Comparison of ENCODE assay signal across 1 cellular context in the genomic region with DNA sequence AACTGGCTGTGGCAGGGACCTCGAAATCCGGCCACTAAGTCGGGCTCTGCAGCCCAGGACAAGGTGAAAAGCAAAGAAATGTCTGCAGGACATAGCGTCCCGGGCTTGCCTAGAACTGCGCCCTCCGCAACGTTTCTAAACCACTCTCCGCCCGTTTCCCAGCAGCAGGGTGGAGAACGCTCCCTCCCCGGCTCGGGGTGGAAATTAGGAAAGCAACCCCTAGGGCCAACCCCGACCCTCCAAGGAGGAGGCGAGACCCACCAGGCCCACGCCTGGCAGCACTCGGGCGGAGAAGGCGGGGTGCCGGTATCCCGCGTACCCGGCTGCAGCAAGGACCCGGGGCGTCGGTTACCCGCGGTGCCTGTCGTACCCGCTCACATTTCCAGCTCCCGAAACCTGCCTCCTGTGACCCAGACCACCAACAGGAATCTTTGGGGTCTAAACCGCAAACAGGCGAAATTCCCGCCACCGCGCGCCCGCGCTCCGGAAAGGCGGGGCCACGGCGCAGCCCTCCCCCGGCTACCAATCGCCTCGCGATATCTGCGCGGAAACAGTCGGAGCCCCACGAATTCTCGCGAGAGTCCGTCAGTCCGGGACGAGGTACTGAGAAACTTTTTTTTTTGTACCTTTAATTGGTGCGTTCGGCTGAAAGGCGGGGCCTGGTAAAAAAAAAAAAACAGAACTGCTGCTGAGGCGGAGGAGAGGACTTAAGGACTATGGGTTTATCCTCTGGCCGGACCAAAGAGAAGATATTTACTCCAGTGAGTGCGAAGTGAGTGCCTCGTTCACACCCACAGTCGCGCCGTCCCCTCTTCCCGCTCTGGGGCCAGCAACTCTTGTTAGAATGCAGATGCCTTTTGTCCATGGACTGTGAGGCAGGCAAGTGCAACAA.
TF ChIP-seq lines count a peak whose summit lies in the region.

A gene with protein sequence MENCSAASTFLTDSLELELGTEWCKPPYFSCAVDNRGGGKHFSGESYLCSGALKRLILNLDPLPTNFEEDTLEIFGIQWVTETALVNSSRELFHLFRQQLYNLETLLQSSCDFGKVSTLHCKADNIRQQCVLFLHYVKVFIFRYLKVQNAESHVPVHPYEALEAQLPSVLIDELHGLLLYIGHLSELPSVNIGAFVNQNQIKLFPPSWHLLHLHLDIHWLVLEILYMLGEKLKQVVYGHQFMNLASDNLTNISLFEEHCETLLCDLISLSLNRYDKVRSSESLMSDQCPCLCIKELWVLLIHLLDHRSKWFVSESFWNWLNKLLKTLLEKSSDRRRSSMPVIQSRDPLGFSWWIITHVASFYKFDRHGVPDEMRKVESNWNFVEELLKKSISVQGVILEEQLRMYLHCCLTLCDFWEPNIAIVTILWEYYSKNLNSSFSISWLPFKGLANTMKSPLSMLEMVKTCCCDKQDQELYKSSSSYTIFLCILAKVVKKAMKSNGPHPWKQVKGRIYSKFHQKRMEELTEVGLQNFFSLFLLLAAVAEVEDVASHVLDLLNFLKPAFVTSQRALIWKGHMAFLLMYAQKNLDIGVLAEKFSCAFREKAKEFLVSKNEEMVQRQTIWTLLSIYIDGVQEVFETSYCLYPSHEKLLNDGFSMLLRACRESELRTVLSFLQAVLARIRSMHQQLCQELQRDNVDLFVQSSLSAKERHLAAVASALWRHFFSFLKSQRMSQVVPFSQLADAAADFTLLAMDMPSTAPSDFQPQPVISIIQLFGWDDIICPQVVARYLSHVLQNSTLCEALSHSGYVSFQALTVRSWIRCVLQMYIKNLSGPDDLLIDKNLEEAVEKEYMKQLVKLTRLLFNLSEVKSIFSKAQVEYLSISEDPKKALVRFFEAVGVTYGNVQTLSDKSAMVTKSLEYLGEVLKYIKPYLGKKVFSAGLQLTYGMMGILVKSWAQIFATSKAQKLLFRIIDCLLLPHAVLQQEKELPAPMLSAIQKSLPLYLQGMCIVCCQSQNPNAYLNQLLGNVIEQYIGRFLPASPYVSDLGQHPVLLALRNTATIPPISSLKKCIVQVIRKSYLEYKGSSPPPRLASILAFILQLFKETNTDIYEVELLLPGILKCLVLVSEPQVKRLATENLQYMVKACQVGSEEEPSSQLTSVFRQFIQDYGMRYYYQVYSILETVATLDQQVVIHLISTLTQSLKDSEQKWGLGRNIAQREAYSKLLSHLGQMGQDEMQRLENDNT (minus strand): TSS at position 491 of the 892 bp plus-strand sequence. CDS start 739 bp downstream, outside the sequence.

TF ChIP-seq in K562, 482 proteins besides CTCF, POLR2A, EP300 and RAD21 (continued from another document and continues in another):
- TF ChIP-seq, protein P1, sequence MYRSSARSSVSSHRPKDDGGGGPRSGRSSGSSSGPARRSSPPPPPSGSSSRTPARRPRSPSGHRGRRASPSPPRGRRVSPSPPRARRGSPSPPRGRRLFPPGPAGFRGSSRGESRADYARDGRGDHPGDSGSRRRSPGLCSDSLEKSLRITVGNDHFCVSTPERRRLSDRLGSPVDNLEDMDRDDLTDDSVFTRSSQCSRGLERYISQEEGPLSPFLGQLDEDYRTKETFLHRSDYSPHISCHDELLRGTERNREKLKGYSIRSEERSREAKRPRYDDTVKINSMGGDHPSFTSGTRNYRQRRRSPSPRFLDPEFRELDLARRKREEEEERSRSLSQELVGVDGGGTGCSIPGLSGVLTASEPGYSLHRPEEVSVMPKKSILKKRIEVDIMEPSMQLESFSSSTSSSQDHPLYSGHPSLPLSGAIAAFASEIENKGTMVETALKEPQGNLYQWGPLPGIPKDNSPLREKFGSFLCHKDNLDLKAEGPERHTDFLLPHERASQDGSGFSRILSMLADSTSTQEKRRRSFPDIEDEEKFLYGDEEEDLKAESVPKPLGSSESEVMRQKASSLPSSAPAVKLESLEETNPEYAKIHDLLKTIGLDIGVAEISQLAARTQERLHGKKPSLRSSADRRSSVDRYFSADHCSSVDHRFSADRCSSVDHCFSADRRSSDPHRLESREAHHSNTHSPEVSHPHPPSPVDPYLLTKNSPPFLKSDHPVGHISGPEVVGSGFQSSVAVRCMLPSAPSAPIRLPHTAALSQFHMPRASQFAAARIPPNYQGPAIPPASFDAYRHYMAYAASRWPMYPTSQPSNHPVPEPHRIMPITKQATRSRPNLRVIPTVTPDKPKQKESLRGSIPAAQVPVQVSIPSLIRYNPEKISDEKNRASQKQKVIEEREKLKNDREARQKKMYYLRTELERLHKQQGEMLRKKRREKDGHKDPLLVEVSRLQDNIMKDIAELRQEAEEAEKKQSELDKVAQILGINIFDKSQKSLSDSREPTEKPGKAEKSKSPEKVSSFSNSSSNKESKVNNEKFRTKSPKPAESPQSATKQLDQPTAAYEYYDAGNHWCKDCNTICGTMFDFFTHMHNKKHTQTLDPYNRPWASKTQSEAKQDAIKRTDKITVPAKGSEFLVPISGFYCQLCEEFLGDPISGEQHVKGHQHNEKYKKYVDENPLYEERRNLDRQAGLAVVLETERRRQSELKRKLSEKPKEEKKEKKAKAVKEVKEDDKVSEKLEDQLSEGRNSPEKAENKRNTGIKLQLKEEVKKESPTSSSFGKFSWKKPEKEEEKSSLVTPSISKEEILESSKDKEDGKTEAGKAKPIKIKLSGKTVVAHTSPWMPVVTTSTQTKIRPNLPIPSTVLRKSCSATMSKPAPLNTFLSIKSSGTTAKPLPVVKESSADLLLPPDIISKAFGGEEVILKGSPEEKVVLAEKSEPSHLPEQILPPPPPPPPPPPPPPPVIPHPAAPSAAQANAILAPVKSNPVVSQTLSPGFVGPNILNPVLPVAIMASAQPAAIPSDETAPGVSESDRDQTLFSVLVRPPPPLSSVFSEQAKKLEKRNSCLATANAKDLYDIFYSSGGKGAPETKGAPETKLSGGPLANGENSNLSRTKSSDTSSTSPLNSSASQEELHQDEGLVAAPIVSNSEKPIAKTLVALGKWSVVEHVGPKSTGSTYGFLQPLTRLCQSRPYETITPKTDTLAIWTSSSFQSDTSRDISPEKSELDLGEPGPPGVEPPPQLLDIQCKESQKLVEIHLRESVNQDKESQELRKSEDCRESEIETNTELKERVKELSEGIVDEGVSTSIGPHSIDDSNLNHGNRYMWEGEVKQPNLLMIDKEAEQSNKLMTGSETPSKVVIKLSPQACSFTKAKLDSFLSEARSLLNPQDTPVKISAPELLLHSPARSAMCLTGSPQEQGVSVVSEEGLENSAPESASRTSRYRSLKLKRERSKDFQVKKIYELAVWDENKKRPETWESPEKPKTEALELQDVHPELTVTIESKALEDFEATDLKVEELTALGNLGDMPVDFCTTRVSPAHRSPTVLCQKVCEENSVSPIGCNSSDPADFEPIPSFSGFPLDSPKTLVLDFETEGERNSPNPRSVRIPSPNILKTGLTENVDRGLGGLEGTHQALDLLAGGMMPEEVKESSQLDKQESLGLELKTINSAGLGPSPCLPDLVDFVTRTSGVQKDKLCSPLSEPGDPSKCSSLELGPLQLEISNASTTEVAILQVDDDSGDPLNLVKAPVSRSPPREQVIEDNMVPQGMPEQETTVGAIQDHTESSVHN (IDR thresholded peaks at IDR 0.05; ENCODE audit: borderline replicate concordance in 1 of 2, low read depth in 1 of 2), result no peak
- TF ChIP-seq ZNF79 (CRISPR knock-in tag; IDR thresholded peaks at IDR 0.05; ENCODE audit: low read depth) (no peak), ELK3 (CRISPR knock-in tag; IDR thresholded peaks at IDR 0.05) (no peak), CHD1 (IDR thresholded peaks at IDR 0.05; ENCODE audit: low read length) (no peak), TCF3 (CRISPR knock-in tag; IDR thresholded peaks at IDR 0.05) (no peak), POLR2B (IDR thresholded peaks at IDR 0.05; ENCODE audit: low read depth, partially characterized antibody) (peak; percentile 54), CBFB (CRISPR knock-in tag; IDR thresholded peaks at IDR 0.05) (peak; percentile 88), CXXC5 (CRISPR knock-in tag; IDR thresholded peaks at IDR 0.05) (peak; percentile 92), KDM2B (CRISPR knock-in tag; IDR thresholded peaks at IDR 0.05) (no peak), ZNF57 (CRISPR knock-in tag; IDR thresholded peaks at IDR 0.05) (no peak), L3MBTL2 (IDR thresholded peaks at IDR 0.05) (peak; percentile 83), ZBTB33 (CRISPR knock-in tag; IDR thresholded peaks at IDR 0.05) (peak; percentile 46; the same call in 1 of the 2 replicates), SRSF3 (IDR thresholded peaks at IDR 0.05; ENCODE audit: insufficient read depth, low read length) (no peak), FOXA3 (CRISPR knock-in tag; conservative IDR thresholded peaks at IDR 0.05 in 1 of 2, IDR thresholded peaks at IDR 0.05 in 1 of 2) (0 out of 4 replicates have a peak, but pooled peaks of 1 of the 2 experiments have one; percentile 34), RBFOX2 (IDR thresholded peaks at IDR 0.05; ENCODE audit: low read depth, low read length) (peak; percentile 88), THRAP3 (IDR thresholded peaks at IDR 0.05; ENCODE audit: borderline replicate concordance) (no peak), STAG1 (CRISPR knock-in tag; IDR thresholded peaks at IDR 0.05; ENCODE audit: borderline replicate concordance) (no peak), MXI1 (IDR thresholded peaks at IDR 0.05; ENCODE audit: low read depth, low read length) (peak; percentile 48; the same call in 1 of the 2 replicates), KAT8 (IDR thresholded peaks at IDR 0.05; ENCODE audit: low read depth) (no peak), ZZZ3 (IDR thresholded peaks at IDR 0.05) (0 out of 2 replicates have a peak, but pooled peaks have one; percentile 71), NFXL1 (CRISPR knock-in tag; IDR thresholded peaks at IDR 0.05) (no peak), BCL6 (CRISPR knock-in tag; IDR thresholded peaks at IDR 0.05) (no peak), MAFF (IDR thresholded peaks at IDR 0.05; ENCODE audit: low read length) (peak; percentile 78; the same call in 1 of the 2 replicates), SMARCE1 (IDR thresholded peaks at IDR 0.05) (0 out of 2 replicates have a peak, but pooled peaks have one; percentile 14), SETDB1 (IDR thresholded peaks at IDR 0.05; ENCODE audit: low read length) (no peak), CBX1 (IDR thresholded peaks at IDR 0.05; ENCODE audit: low read depth) (0 out of 2 replicates have a peak, but pooled peaks have one; percentile 53), ZNF263 (CRISPR knock-in tag; IDR thresholded peaks at IDR 0.05; ENCODE audit: borderline replicate concordance) (no peak), MLLT1 (IDR thresholded peaks at IDR 0.05) (peak in 1 of 2 experiments; percentile 64; a peak in 1 of 4 replicates)
- TF ChIP-seq, protein P2, sequence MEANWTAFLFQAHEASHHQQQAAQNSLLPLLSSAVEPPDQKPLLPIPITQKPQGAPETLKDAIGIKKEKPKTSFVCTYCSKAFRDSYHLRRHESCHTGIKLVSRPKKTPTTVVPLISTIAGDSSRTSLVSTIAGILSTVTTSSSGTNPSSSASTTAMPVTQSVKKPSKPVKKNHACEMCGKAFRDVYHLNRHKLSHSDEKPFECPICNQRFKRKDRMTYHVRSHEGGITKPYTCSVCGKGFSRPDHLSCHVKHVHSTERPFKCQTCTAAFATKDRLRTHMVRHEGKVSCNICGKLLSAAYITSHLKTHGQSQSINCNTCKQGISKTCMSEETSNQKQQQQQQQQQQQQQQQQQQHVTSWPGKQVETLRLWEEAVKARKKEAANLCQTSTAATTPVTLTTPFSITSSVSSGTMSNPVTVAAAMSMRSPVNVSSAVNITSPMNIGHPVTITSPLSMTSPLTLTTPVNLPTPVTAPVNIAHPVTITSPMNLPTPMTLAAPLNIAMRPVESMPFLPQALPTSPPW (CRISPR knock-in tag; IDR thresholded peaks at IDR 0.05), result peak; percentile 83
- TF ChIP-seq, protein P3, sequence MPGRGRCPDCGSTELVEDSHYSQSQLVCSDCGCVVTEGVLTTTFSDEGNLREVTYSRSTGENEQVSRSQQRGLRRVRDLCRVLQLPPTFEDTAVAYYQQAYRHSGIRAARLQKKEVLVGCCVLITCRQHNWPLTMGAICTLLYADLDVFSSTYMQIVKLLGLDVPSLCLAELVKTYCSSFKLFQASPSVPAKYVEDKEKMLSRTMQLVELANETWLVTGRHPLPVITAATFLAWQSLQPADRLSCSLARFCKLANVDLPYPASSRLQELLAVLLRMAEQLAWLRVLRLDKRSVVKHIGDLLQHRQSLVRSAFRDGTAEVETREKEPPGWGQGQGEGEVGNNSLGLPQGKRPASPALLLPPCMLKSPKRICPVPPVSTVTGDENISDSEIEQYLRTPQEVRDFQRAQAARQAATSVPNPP (IDR thresholded peaks at IDR 0.05; ENCODE audit: borderline replicate concordance, insufficient read depth, insufficient read length), result no peak
- TF ChIP-seq, protein P4, sequence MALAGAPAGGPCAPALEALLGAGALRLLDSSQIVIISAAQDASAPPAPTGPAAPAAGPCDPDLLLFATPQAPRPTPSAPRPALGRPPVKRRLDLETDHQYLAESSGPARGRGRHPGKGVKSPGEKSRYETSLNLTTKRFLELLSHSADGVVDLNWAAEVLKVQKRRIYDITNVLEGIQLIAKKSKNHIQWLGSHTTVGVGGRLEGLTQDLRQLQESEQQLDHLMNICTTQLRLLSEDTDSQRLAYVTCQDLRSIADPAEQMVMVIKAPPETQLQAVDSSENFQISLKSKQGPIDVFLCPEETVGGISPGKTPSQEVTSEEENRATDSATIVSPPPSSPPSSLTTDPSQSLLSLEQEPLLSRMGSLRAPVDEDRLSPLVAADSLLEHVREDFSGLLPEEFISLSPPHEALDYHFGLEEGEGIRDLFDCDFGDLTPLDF (CRISPR knock-in tag; IDR thresholded peaks at IDR 0.05), result peak; percentile 94
